ENCODE assay signal across 9 cellular contexts in the genomic region with DNA sequence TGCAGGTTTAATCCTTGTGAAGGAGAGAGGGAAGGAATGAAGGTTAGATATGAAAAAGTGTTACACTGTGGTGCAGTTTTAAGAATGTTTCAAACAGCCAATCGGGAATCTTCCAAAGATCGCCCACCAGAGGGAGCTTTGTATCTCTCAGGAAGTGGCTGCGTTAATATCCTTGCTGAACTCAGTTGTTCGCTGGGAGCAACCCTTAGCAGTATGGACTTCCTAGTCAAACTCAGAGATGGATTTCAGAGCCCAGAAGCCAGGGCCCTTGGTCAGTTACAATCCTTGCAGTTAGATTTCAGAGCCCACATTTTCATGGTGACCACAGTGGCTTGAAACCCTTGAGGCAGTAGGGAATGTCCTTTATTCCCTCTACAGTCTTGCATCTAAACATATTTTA.
DNase-seq lines count a peak whose midpoint lies in the region; ATAC-seq, FAIRE-seq and TF ChIP-seq lines count a peak whose summit lies in the region.
"Had no signal": no experiment of that assay in that cellular context is flagged by ENCODE, and none has a peak within 500 bp of the region (broad histone marks: within the 10 kb centered on the region; RNA-seq: fewer than 3 reads in every experiment).

No MANE protein-coding gene starts in this region.

- DNase-seq in heart right ventricle (peak in 1 of 2 donors; percentile 5), right cardiac atrium (no peak), NCI-H2107 treated with DMSO at 0.1 percent for 48 hours (lab: John Stamatoyannopoulos, UW; ENCODE audit: unreplicated experiment) (peak; percentile 7), GM12878 (ENCODE audit: low read depth, low spot score) (no peak), left colon (peak; percentile 25 to 44), NCI-H187 treated with DMSO at 0.1 percent for 48 hours (lab: John Stamatoyannopoulos, UW) (no peak)
- DNase-seq in stimulated activated CD4-positive, alpha-beta T cell treated with anti-CD3 and anti-CD28 coated beads, Interleukin-4, amount 100 ng/mL, for 1 hour: no peak
- DNase-seq: activated naive CD8-positive, alpha-beta T cell treated with anti-CD3 and anti-CD28 coated beads, Interleukin-2, amount 10 ng/mL, durations not matched to agents 7 days and 5 days had no signal

- ATAC-seq in heart right ventricle: no peak
- ATAC-seq in right cardiac atrium: no peak
- peak; percentile 75 for ATAC-seq in GM12878
- ATAC-seq in left colon: peak; percentile 70
- no peak for ATAC-seq in GM21576 (IDR thresholded peaks at IDR 0.05; ENCODE audit: unreplicated experiment)

- no peak for TF ChIP-seq EP300 in GM12878 (IDR thresholded peaks at IDR 0.05; ENCODE audit: borderline replicate concordance in 1 of 2, control insufficient read depth in 1 of 2, low read depth in 2 of 2, low read length in 2 of 2)

- no peaks in the 10 kb centered on the region for H3K27me3 ChIP-seq in heart right ventricle
- H3K27me3 ChIP-seq in right cardiac atrium (ENCODE audit: control insufficient read depth, insufficient read depth): no peaks in the 10 kb centered on the region
- no peaks in the 10 kb centered on the region for H3K27me3 ChIP-seq in GM12878 (replicated peaks in 1 of 2; ENCODE audit: control insufficient read depth in 2 of 2, insufficient read depth in 2 of 2, low read length in 1 of 2)

- SMC1A ChIA-PET in GM12878 (lab: Charles Lee; ENCODE audit: uncharacterized antibody, unreplicated experiment): interaction anchor here (1.0 to 9.6 kb wide), 10 partner anchors 23 to 473 kb away, joined by 3 to 98 read pairs (median 4); no protein-coding TSS in a partner anchor

- H3K4me2 ChIP-seq in GM12878 (ENCODE audit: control insufficient read depth, insufficient read depth): no peak overlapping the region

- peak; percentile 53 for TF ChIP-seq RAD21 in GM12878 (IDR thresholded peaks at IDR 0.05; ENCODE audit: insufficient read depth, low read depth, low read length)

- FAIRE-seq in GM12878 (lab: Jason Lieb, UNC): peak; percentile 23

- in situ Hi-C loops in GM12878 (cut with MboI): loop anchor here (25.0 kb wide), 1 partner anchor 260 kb away; no protein-coding TSS in a partner anchor

- H3K27ac ChIP-seq in heart right ventricle: no peak overlapping the region
- H3K27ac ChIP-seq in right cardiac atrium (ENCODE audit: low read length): no peak overlapping the region
- H3K27ac ChIP-seq in GM12878 (ENCODE audit: control insufficient read depth, insufficient read depth): no peak overlapping the region

- H3K4me1 ChIP-seq in heart right ventricle (no peaks in the 10 kb centered on the region), right cardiac atrium (ENCODE audit: control insufficient read depth, insufficient read depth, low read length) (no peaks in the 10 kb centered on the region), GM12878 (ENCODE audit: control insufficient read depth, insufficient read depth, low read length) (no peaks in the 10 kb centered on the region)

- H2AFZ ChIP-seq in GM12878 (ENCODE audit: control insufficient read depth, low read depth, low read length): no peak overlapping the region

- RAD21 ChIA-PET in GM12878 (lab: Charles Lee; ENCODE audit: unreplicated experiment): interaction anchor here (1.0 to 4.6 kb wide), 6 partner anchors 8 to 474 kb away, joined by 3 to 34 read pairs (median 4); no protein-coding TSS in a partner anchor

- no peaks in the 10 kb centered on the region for H3K79me2 ChIP-seq in GM12878 (ENCODE audit: control insufficient read depth, insufficient read depth, low read length)

- POLR2A ChIA-PET in GM12878 (lab: Charles Lee): no interaction called here

- H3K9me3 ChIP-seq in heart right ventricle (no peaks in the 10 kb centered on the region), right cardiac atrium (ENCODE audit: control insufficient read depth, low read length) (peaks cover 2% of the 10 kb centered on the region), GM12878 (replicated peaks; ENCODE audit: control insufficient read depth, insufficient read depth, low read length) (no peaks in the 10 kb centered on the region)

- no TSS peak for BruUV-seq in GM12878 (replicated peaks; lab: Mats Ljungman, UMichigan)

- H3K4me3 ChIP-seq in heart right ventricle (no peak overlapping the region), right cardiac atrium (ENCODE audit: low read length) (no peak overlapping the region), GM12878 (no peak overlapping the region)

- H3K9ac ChIP-seq in GM12878 (ENCODE audit: control insufficient read depth, insufficient read depth, low read length): no peak overlapping the region

- TF ChIP-seq CTCF in heart right ventricle (IDR thresholded peaks at IDR 0.05) (peak in 7 of 9 donors; percentile 21 to 49 (median 33)), GM12878 (IDR thresholded peaks at IDR 0.05 in 2 of 3, conservative IDR thresholded peaks at IDR 0.05 in 1 of 3; ENCODE audit: control insufficient read depth in 2 of 3, extremely low read depth in 1 of 3, insufficient read depth in 1 of 3, low read depth in 3 of 3, low read length in 3 of 3) (peak; percentile 44 to 51 (median 46); a peak in 5 of 6 replicates)

- CTCF ChIA-PET in GM12878 (lab: Yijun Ruan, JAX): interaction anchor here (0.7 to 9.2 kb wide), 24 partner anchors 9 to 474 kb away, joined by 3 to 124 read pairs (median 4); no protein-coding TSS in a partner anchor

- H3K36me3 ChIP-seq in heart right ventricle (no peaks in the 10 kb centered on the region), GM12878 (ENCODE audit: control insufficient read depth in 2 of 2, insufficient read depth in 2 of 2, low read length in 1 of 2) (no peaks in the 10 kb centered on the region)

- TF ChIP-seq POLR2A in GM12878 (IDR thresholded peaks at IDR 0.05; ENCODE audit: low read depth, low read length): no peak

- intact Hi-C loops in heart right ventricle (cut with DNase I) (loop anchor here in 1 of 10 donors (10.0 kb wide), 1 partner anchor 248 kb away; no protein-coding TSS in a partner anchor), right cardiac atrium (cut with DNase I) (no loop called here), GM12878 (cut with micrococcal nuclease; ENCODE audit: unreplicated experiment) (loop anchor here (1.0 to 10.0 kb wide), 3 partner anchors 252 to 848 kb away; no protein-coding TSS in a partner anchor), left colon (cut with DNase I, micrococcal nuclease) (loop anchor here in 1 of 2 donors (5.0 kb wide), 2 partner anchors 250 to 475 kb away; no protein-coding TSS in a partner anchor)

- H4K20me1 ChIP-seq in GM12878 (ENCODE audit: control insufficient read depth, insufficient read depth): no peaks in the 10 kb centered on the region

- 15 to 18% methylated on average over 4 of the region's 4 CpGs for whole genome bisulfite sequencing in heart right ventricle, 2 donors
- WGBS in right cardiac atrium: 16% methylated on average over 4 of the region's 4 CpGs
- WGBS in GM12878 (ENCODE audit: insufficient coverage, insufficient replicate concordance, low lambda C conversion rate, missing lambda C conversion rate): 68% methylated on average over 4 of the region's 4 CpGs

TF ChIP-seq in GM12878, 131 proteins besides CTCF, POLR2A, EP300 and RAD21 (continues in another document):
- TF ChIP-seq ZNF384 (IDR thresholded peaks at IDR 0.05; ENCODE audit: borderline replicate concordance, low read depth, low read length) (no peak), MEF2B (IDR thresholded peaks at IDR 0.05; ENCODE audit: partially characterized antibody, poor library complexity, severe bottlenecking) (no peak), GATAD2B (conservative IDR thresholded peaks at IDR 0.05; ENCODE audit: low read depth) (no peak), YY1 (IDR thresholded peaks at IDR 0.05; ENCODE audit: low read depth, low read length) (no peak), SMC3 (IDR thresholded peaks at IDR 0.05; ENCODE audit: borderline replicate concordance, low read length) (peak; percentile 75)
- TF ChIP-seq, protein P1, sequence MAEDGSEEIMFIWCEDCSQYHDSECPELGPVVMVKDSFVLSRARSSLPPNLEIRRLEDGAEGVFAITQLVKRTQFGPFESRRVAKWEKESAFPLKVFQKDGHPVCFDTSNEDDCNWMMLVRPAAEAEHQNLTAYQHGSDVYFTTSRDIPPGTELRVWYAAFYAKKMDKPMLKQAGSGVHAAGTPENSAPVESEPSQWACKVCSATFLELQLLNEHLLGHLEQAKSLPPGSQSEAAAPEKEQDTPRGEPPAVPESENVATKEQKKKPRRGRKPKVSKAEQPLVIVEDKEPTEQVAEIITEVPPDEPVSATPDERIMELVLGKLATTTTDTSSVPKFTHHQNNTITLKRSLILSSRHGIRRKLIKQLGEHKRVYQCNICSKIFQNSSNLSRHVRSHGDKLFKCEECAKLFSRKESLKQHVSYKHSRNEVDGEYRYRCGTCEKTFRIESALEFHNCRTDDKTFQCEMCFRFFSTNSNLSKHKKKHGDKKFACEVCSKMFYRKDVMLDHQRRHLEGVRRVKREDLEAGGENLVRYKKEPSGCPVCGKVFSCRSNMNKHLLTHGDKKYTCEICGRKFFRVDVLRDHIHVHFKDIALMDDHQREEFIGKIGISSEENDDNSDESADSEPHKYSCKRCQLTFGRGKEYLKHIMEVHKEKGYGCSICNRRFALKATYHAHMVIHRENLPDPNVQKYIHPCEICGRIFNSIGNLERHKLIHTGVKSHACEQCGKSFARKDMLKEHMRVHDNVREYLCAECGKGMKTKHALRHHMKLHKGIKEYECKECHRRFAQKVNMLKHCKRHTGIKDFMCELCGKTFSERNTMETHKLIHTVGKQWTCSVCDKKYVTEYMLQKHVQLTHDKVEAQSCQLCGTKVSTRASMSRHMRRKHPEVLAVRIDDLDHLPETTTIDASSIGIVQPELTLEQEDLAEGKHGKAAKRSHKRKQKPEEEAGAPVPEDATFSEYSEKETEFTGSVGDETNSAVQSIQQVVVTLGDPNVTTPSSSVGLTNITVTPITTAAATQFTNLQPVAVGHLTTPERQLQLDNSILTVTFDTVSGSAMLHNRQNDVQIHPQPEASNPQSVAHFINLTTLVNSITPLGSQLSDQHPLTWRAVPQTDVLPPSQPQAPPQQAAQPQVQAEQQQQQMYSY (CRISPR knock-in tag; IDR thresholded peaks at IDR 0.05): no peak
- TF ChIP-seq, protein P2, sequence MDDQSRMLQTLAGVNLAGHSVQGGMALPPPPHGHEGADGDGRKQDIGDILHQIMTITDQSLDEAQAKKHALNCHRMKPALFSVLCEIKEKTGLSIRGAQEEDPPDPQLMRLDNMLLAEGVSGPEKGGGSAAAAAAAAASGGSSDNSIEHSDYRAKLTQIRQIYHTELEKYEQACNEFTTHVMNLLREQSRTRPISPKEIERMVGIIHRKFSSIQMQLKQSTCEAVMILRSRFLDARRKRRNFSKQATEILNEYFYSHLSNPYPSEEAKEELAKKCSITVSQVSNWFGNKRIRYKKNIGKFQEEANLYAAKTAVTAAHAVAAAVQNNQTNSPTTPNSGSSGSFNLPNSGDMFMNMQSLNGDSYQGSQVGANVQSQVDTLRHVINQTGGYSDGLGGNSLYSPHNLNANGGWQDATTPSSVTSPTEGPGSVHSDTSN (IDR thresholded peaks at IDR 0.05; ENCODE audit: insufficient replicate concordance, low read depth, low read length): no peak

Comparison
In these comparisons a context has a peak if more than half of its experiments do, and no peak if none do; other contexts are left out.
1. ATAC-seq: peak in GM12878 (single experiment) and left colon (single experiment); none in heart right ventricle (0 of 8), right cardiac atrium (0 of 2) and GM21576 (single experiment).
2. DNase-seq: peak in NCI-H2107 treated with DMSO at 0.1 percent for 48 hours (single experiment) and left colon (2 of 2); none in right cardiac atrium (0 of 3), GM12878 (single experiment), NCI-H187 treated with DMSO at 0.1 percent for 48 hours (single experiment) and stimulated activated CD4-positive, alpha-beta T cell treated with anti-CD3 and anti-CD28 coated beads, Interleukin-4, amount 100 ng/mL, for 1 hour (single experiment).